ENCODE assay signal across 15 cellular contexts in the genomic region with DNA sequence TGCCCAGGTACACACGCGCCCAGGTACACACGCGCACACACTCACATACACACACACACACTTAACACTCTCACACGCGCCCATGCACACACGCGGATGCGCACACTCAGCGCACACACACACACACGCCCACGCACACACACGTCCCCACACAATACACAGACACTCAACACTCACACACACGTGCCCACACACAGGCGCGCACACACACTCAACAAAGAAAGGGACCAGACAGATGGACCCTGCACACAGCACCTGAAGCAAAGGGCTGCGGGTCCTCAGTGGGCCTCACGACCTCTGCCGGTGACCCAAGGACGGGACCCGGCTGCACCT.
DNase-seq lines count a peak whose midpoint lies in the region; TF ChIP-seq lines count a peak whose summit lies in the region.
"Had no signal": no experiment of that assay in that cellular context is flagged by ENCODE, and none has a peak within 500 bp of the region (broad histone marks: within the 10 kb centered on the region; RNA-seq: fewer than 3 reads in every experiment).

No MANE protein-coding gene starts in this region.

- TF ChIP-seq CTCF in OCI-LY1 (IDR thresholded peaks at IDR 0.05; ENCODE audit: low read length) (no peak), chondrocyte (IDR thresholded peaks at IDR 0.05) (no peak), nephron progenitor cell (IDR thresholded peaks at IDR 0.05) (no peak), uterus (IDR thresholded peaks at IDR 0.05) (no peak)

- H3K4me2 ChIP-seq in OCI-LY1 (ENCODE audit: low read length): no peak overlapping the region

- intact Hi-C loops in uterus (cut with DNase I; ENCODE audit: low total_unique reads): no loop called here

- H3F3A ChIP-seq in OCI-LY1 (ENCODE audit: insufficient read depth, low read length): no peaks in the 10 kb centered on the region

- H3K27ac Mint-ChIP-seq in chondrocyte (ENCODE audit: unreplicated experiment) (peak overlapping the region; percentile 3), nephron progenitor cell (peak overlapping the region; percentile 31)

- no peaks in the 10 kb centered on the region for H4K20me1 ChIP-seq in OCI-LY1 (ENCODE audit: insufficient read depth, low read length)

- H3K27ac ChIP-seq in OCI-LY1 (ENCODE audit: low read depth, low read length, poor library complexity, severe bottlenecking) (peak overlapping the region; percentile 95), uterus (no peak overlapping the region)
- H3K27ac ChIP-seq: Peyer's patch, SJCRH30 had no signal

- H3K4me1 Mint-ChIP-seq in chondrocyte (ENCODE audit: low read depth) (peaks cover 5% of the 10 kb centered on the region), nephron progenitor cell (peaks cover 20% of the 10 kb centered on the region)

- no peaks in the 10 kb centered on the region for H3K9me3 ChIP-seq in OCI-LY1 (ENCODE audit: low read length)
- no peaks in the 10 kb centered on the region for H3K9me3 ChIP-seq in uterus
- H3K9me3 ChIP-seq: BE2C, MG63, Peyer's patch, SJCRH30 had no signal

- H3K9me3 Mint-ChIP-seq in chondrocyte (ENCODE audit: low read depth) (no peaks in the 10 kb centered on the region), nephron progenitor cell (no peaks in the 10 kb centered on the region)

- TF ChIP-seq POLR2A in uterus (IDR thresholded peaks at IDR 0.05): no peak

- H3K36me3 ChIP-seq in OCI-LY1 (ENCODE audit: insufficient read depth, low read length): peaks cover 78% of the 10 kb centered on the region
- no peaks in the 10 kb centered on the region for H3K36me3 ChIP-seq in uterus
- H3K36me3 ChIP-seq: BE2C, SJCRH30 had no signal

- H2AFZ ChIP-seq in OCI-LY1 (ENCODE audit: low read length): no peak overlapping the region

- H3K9me2 ChIP-seq in OCI-LY1 (ENCODE audit: low read depth, low read length): no peaks in the 10 kb centered on the region

- peaks cover 14% of the 10 kb centered on the region for H3K36me3 Mint-ChIP-seq in chondrocyte (ENCODE audit: low read depth)
- peaks cover 40% of the 10 kb centered on the region for H3K36me3 Mint-ChIP-seq in nephron progenitor cell (ENCODE audit: low read depth)

- no peaks in the 10 kb centered on the region for H3K79me2 ChIP-seq in OCI-LY1 (ENCODE audit: insufficient read depth, low read length)

- H3K27me3 ChIP-seq in OCI-LY1 (ENCODE audit: insufficient read depth, low read length): no peaks in the 10 kb centered on the region
- H3K27me3 ChIP-seq in uterus: no peaks in the 10 kb centered on the region
- H3K27me3 ChIP-seq: BE2C, MG63, Peyer's patch, SJCRH30 had no signal

- DNase-seq in chondrocyte (ENCODE audit: low spot score) (no peak), nephron progenitor cell (no peak), inferior parietal cortex (ENCODE audit: extremely low spot score) (no peak), uterus (no peak), activated gamma-delta T cell treated with Interleukin-2 at 50 U/mL for 16 hours (no peak)
- DNase-seq in activated CD4-positive, alpha-beta T cell treated with anti-CD3 and anti-CD28 coated beads, Interleukin-2, amount 50 U/mL, for 1 hour: no peak
- DNase-seq: BE2C, DMS53, GDM1, MG63, NCI-H1436, NCI-H1930, Peyer's patch, SJCRH30 had no signal

- H3K4me3 ChIP-seq in OCI-LY1 (ENCODE audit: low read depth, low read length, poor library complexity, severe bottlenecking) (no peak overlapping the region), uterus (no peak overlapping the region)
- H3K4me3 ChIP-seq: MG63, Peyer's patch, SJCRH30 had no signal

- no peak overlapping the region for H3K9ac ChIP-seq in OCI-LY1 (ENCODE audit: low read length)

- H3K4me1 ChIP-seq in OCI-LY1 (ENCODE audit: insufficient read depth, low read length, severe bottlenecking): peaks cover 38% of the 10 kb centered on the region
- H3K4me1 ChIP-seq in uterus: no peaks in the 10 kb centered on the region
- H3K4me1 ChIP-seq: BE2C, SJCRH30 had no signal

- no peaks in the 10 kb centered on the region for H3K27me3 Mint-ChIP-seq in chondrocyte (ENCODE audit: low read depth)
- no peaks in the 10 kb centered on the region for H3K27me3 Mint-ChIP-seq in nephron progenitor cell (ENCODE audit: low read depth, poor library complexity)

- H3K4me3 Mint-ChIP-seq in chondrocyte (ENCODE audit: unreplicated experiment) (no peak overlapping the region), nephron progenitor cell (no peak overlapping the region)
